19 cellular contexts compared by ENCODE assay signal in the genomic region with DNA sequence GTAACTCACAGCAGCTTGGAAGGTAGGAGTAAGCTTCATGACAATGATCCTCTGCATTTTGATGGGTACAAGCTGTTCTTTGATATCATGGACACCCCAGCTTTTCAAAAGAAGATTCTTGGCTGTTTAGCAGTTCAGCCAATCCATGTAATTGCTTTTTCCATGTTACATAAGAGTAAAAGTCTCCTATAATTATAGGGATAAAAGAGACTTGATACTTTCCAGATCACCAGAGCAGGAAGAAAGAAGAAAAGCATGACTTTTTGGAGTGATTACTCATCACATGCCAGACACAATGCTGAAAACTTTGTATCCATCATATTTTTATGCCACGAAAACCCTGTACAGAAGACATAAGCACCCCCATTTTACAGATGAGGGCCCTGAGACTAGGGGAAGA.
"Had no signal": no experiment of that assay in that cellular context is flagged by ENCODE, and none has a peak within 500 bp of the region (broad histone marks: within the 10 kb centered on the region; RNA-seq: fewer than 3 reads in every experiment).

No MANE protein-coding gene starts in this region.

- DNase-seq: activated CD4-positive, alpha-beta T cell treated with anti-CD3 and anti-CD28 coated beads for 4 hours; activated CD8-positive, alpha-beta memory T cell treated with anti-CD3 and anti-CD28 coated beads, Interleukin-2, amount 50 U/mL, for 4 hours; activated CD8-positive, alpha-beta T cell treated with anti-CD3 and anti-CD28 coated beads for 36 hours; activated naive CD8-positive, alpha-beta T cell treated with anti-CD3 and anti-CD28 coated beads, Interleukin-2, amount 50 U/mL, for 24 hours; activated T-cell treated with anti-CD3 and anti-CD28 coated beads, Interleukin-2, amount 50 U/mL, for 1 hour; IMR-90; Kasumi-1; KBM-7; NCI-H1417; NCI-H1930; NCI-H2171; NCI-H2227 treated with DMSO at 0.1 percent for 48 hours; NCI-H446 treated with DMSO at 0.1 percent for 48 hours; NCI-H524 treated with DMSO at 0.1 percent for 48 hours; NCI-H774; RPMI8226 had no signal

- ATAC-seq: activated CD4-positive, CD25-positive, alpha-beta regulatory T cell treated with anti-CD3 and anti-CD28 coated beads, Interleukin-2, amount 50 U/mL, for 24 hours; activated CD8-positive, alpha-beta T cell treated with anti-CD3 and anti-CD28 coated beads for 36 hours; activated naive CD4-positive, alpha-beta T cell treated with anti-CD3 and anti-CD28 coated beads, Interleukin-2, amount 50 U/mL, for 72 hours; activated naive CD8-positive, alpha-beta T cell treated with anti-CD3 and anti-CD28 coated beads, Interleukin-2, amount 50 U/mL, for 24 hours; Right ventricle myocardium inferior had no signal
